18 cellular contexts compared by ENCODE assay signal in genomic region chr2:95531254-95531771, GRCh38. TPM values are rescaled to one million over a fixed set of nuclear protein-coding genes. Genes with fewer than 3 reads are reported as not detected.
DNase-seq lines count a peak whose midpoint lies in the region; ATAC-seq and TF ChIP-seq lines count a peak whose summit lies in the region.
"Had no signal": no experiment of that assay in that cellular context is flagged by ENCODE, and none has a peak within 500 bp of the region (broad histone marks: within the 10 kb centered on the region; RNA-seq: fewer than 3 reads in every experiment).

No MANE protein-coding gene starts in this region.

- WGBS in thyroid gland, 2 donors = 57 to 67% methylated on average over 4 of the region's 4 CpGs

- no peaks in the 10 kb centered on the region for H3K27me3 Mint-ChIP-seq in stimulated activated naive CD8-positive, alpha-beta T cell treated with anti-CD3 and anti-CD28 coated beads, Interleukin-15, amount 100 ng/mL, for 72 hours
- H3K27me3 Mint-ChIP-seq: T-helper 17 cell had no signal

- no peak overlapping the region for H3K4me3 ChIP-seq in thyroid gland (replicated peaks in 1 of 3)

- TF ChIP-seq POLR2A in thyroid gland (IDR thresholded peaks at IDR 0.05) = peak in 1 of 2 donors; percentile 48

- no peaks in the 10 kb centered on the region for H3K9me3 ChIP-seq in thyroid gland

- H3K36me3 ChIP-seq in thyroid gland = peaks cover 0 to 9% of the 10 kb centered on the region in 2 donors

- intact Hi-C loops in thyroid gland (cut with DNase I) = no loop called here

- no peak overlapping the region for H3K4me3 Mint-ChIP-seq in stimulated activated naive CD8-positive, alpha-beta T cell treated with anti-CD3 and anti-CD28 coated beads, Interleukin-15, amount 100 ng/mL, for 72 hours
- H3K4me3 Mint-ChIP-seq: immature natural killer cell, T-helper 17 cell, type B pancreatic cell had no signal

- ATAC-seq in stimulated activated naive CD8-positive, alpha-beta T cell treated with anti-CD3 and anti-CD28 coated beads, Interleukin-15, Interleukin-2, amounts not matched to agents 100 U/mL and 50 U/mL, for 24 hours = peak; percentile 37
- no peak for ATAC-seq in stimulated activated naive CD8-positive, alpha-beta T cell treated with anti-CD3 and anti-CD28 coated beads, Interleukin-15, amount 100 ng/mL, for 72 hours
- peak; percentile 25 for ATAC-seq in HG02870 (IDR thresholded peaks at IDR 0.05; ENCODE audit: unreplicated experiment)
- ATAC-seq: T-helper 17 cell had no signal

- peaks cover 7% of the 10 kb centered on the region for H3K4me1 Mint-ChIP-seq in stimulated activated naive CD8-positive, alpha-beta T cell treated with anti-CD3 and anti-CD28 coated beads, Interleukin-15, amount 100 ng/mL, for 72 hours

- H3K27me3 ChIP-seq in thyroid gland = no peaks in the 10 kb centered on the region

- H3K27ac Mint-ChIP-seq in stimulated activated naive CD8-positive, alpha-beta T cell treated with anti-CD3 and anti-CD28 coated beads, Interleukin-15, amount 100 ng/mL, for 72 hours = no peak overlapping the region
- H3K27ac Mint-ChIP-seq: immature natural killer cell, T-helper 17 cell, type B pancreatic cell had no signal

- H3K9me3 Mint-ChIP-seq in stimulated activated naive CD8-positive, alpha-beta T cell treated with anti-CD3 and anti-CD28 coated beads, Interleukin-15, amount 100 ng/mL, for 72 hours = peaks cover 13 to 31% of the 10 kb centered on the region in 2 donors
- H3K9me3 Mint-ChIP-seq: type B pancreatic cell had no signal

- no peak for DNase-seq in stimulated activated naive CD8-positive, alpha-beta T cell treated with anti-CD3 and anti-CD28 coated beads, Interleukin-15, Interleukin-2, amounts not matched to agents 100 U/mL and 50 U/mL, for 24 hours
- no peak for DNase-seq in stimulated activated naive CD8-positive, alpha-beta T cell treated with anti-CD3 and anti-CD28 coated beads, Interleukin-15, amount 100 ng/mL, for 72 hours
- peak; percentile 89 for DNase-seq in astrocyte of the hippocampus (ENCODE audit: low read depth, low spot score)
- peak; percentile 63 to 73 for DNase-seq in thyroid gland
- no peak for DNase-seq in DMS114 treated with DMSO at 0.1 percent for 48 hours (lab: John Stamatoyannopoulos, UW; ENCODE audit: unreplicated experiment)
- DNase-seq in SW480 (ENCODE audit: low spot score) = no peak
- no peak for DNase-seq in NCI-H2171 treated with DMSO at 0.1 percent for 48 hours (lab: John Stamatoyannopoulos, UW)
- DNase-seq: activated CD4-positive, alpha-beta T cell treated with anti-CD3 and anti-CD28 coated beads, Interleukin-2, amount 50 U/mL, for 4 hours; activated effector memory CD4-positive, alpha-beta T cell treated with anti-CD3 and anti-CD28 coated beads, Interleukin-2, amount 50 U/mL, for 16 hours; immature natural killer cell; NCI-H774; RPMI8226; T-helper 17 cell had no signal

- peak overlapping the region; percentile 17 to 93 (median 85) for H3K27ac ChIP-seq in thyroid gland

- peak in 1 of 6 experiments; percentile 12 for TF ChIP-seq CTCF in thyroid gland (IDR thresholded peaks at IDR 0.05)

- peaks cover 39 to 40% of the 10 kb centered on the region in 2 donors for H3K4me1 ChIP-seq in thyroid gland

RNA-seq across cellular contexts. Expression of gene TRIM43B, which starts 46.8 kb away (rescaled TPM):
- total RNA-seq in thyroid gland = not detected
- total RNA-seq: bronchial epithelial cell, frontal cortex, MCF 10A, T-helper 17 cell had no signal

Comparison
In these comparisons a context has a peak if more than half of its experiments do, and no peak if none do; other contexts are left out.
1. DNase-seq: peak in astrocyte of the hippocampus (single experiment) and thyroid gland (2 of 2); none in stimulated activated naive CD8-positive, alpha-beta T cell treated with anti-CD3 and anti-CD28 coated beads, Interleukin-15, Interleukin-2, amounts not matched to agents 100 U/mL and 50 U/mL, for 24 hours (single experiment), stimulated activated naive CD8-positive, alpha-beta T cell treated with anti-CD3 and anti-CD28 coated beads, Interleukin-15, amount 100 ng/mL, for 72 hours (0 of 2), DMS114 treated with DMSO at 0.1 percent for 48 hours (single experiment), SW480 (single experiment) and NCI-H2171 treated with DMSO at 0.1 percent for 48 hours (single experiment).